Comparison of ENCODE assay signal across 21 cellular contexts in the genomic region with DNA sequence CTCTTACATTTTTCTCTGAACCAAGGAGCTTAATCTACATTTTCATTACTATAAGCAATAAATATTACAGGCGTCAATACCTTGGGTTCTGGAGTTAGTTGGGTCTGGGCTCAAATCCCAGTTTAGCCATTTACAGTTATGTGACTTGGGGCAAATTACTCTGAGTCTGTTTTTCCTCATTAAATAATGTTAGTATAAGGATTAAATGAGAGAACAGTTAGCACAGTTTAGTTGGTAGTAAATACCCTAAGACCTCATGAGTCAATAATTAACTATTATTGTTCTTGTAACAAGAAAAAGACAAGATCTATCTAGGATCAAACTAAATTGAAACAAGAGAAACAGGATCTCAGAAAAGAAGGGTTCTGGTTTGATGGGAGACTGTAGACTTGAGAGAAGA. TPM values are rescaled to one million over a fixed set of nuclear protein-coding genes. Genes with fewer than 3 reads are reported as not detected.
DNase-seq lines count a peak whose midpoint lies in the region; ATAC-seq, FAIRE-seq and TF ChIP-seq lines count a peak whose summit lies in the region.
"Had no signal": no experiment of that assay in that cellular context is flagged by ENCODE, and none has a peak within 500 bp of the region (broad histone marks: within the 10 kb centered on the region; RNA-seq: fewer than 3 reads in every experiment).

No MANE protein-coding gene starts in this region.

- H3K27ac ChIP-seq in RWPE1 (peak overlapping the region; percentile 95), esophagus (ENCODE audit: low read depth in 2 of 2, low read length in 1 of 2) (peak overlapping the region; percentile 98 to 99), pancreas (peak overlapping the region in 3 of 4 donors; percentile 46 to 92 (median 87)), vagina (peak overlapping the region; percentile 64)
- H3K27ac ChIP-seq: right atrium auricular region had no signal

- H3K4me1 Mint-ChIP-seq in activated naive CD4-positive, alpha-beta T cell treated with anti-CD3 and anti-CD28 coated beads, Interleukin-2, amount 10 ng/mL, durations not matched to agents 7 days and 5 days, result peaks cover 2% of the 10 kb centered on the region

- no peak overlapping the region for H3K4me3 Mint-ChIP-seq in activated naive CD4-positive, alpha-beta T cell treated with anti-CD3 and anti-CD28 coated beads, Interleukin-2, amount 10 ng/mL, durations not matched to agents 7 days and 5 days
- H3K4me3 Mint-ChIP-seq: activated CD8-positive, alpha-beta T cell treated with anti-CD3 and anti-CD28 coated beads, Interleukin-2, amount 10 ng/mL, durations not matched to agents 7 days and 5 days; activated T-cell treated with anti-CD3 and anti-CD28 coated beads, Interleukin-2, amount 50 U/mL, for 24 hours had no signal

- WGBS in esophagus, 2 donors, result 52 to 60% methylated on average over 1 of the region's 1 CpG
- WGBS in pancreas, 2 donors, result 50 to 53% methylated on average over 1 of the region's 1 CpG

- intact Hi-C loops in pancreas (cut with DNase I), result no loop called here
- intact Hi-C loops in vagina (cut with DNase I), result no loop called here

- H3K36me3 ChIP-seq in esophagus (ENCODE audit: control insufficient read depth in 2 of 2, insufficient read depth in 2 of 2, low read length in 1 of 2), result peaks cover 0 to 5% of the 10 kb centered on the region in 2 donors
- H3K36me3 ChIP-seq in pancreas, result peaks cover 0 to 3% (median 0%) of the 10 kb centered on the region in 3 donors
- H3K36me3 ChIP-seq in vagina, result no peaks in the 10 kb centered on the region
- H3K36me3 ChIP-seq: HAP-1, right atrium auricular region had no signal

- peaks cover 60% of the 10 kb centered on the region for H3K27me3 Mint-ChIP-seq in activated naive CD4-positive, alpha-beta T cell treated with anti-CD3 and anti-CD28 coated beads, Interleukin-2, amount 10 ng/mL, durations not matched to agents 7 days and 5 days

- H3K4me1 ChIP-seq in esophagus (ENCODE audit: control insufficient read depth in 2 of 2, insufficient read depth in 2 of 2, low read length in 1 of 2), result peaks cover 2 to 6% of the 10 kb centered on the region in 2 donors
- H3K4me1 ChIP-seq in pancreas, result peaks cover 38 to 64% (median 54%) of the 10 kb centered on the region in 3 donors
- H3K4me1 ChIP-seq in vagina, result peaks cover 35% of the 10 kb centered on the region
- H3K4me1 ChIP-seq: HAP-1 had no signal

- CTCF ChIA-PET in RWPE1 (lab: Yijun Ruan, JAX), result no interaction called here
- CTCF ChIA-PET in activated naive CD4-positive, alpha-beta T cell treated with anti-CD3 and anti-CD28 coated beads, Interleukin-2, amount 10 ng/mL, durations not matched to agents 7 days and 5 days (lab: Charles Lee), result no interaction called here

- ATAC-seq in pancreas (no peak), HG03520 (IDR thresholded peaks at IDR 0.05; ENCODE audit: unreplicated experiment) (no peak)
- ATAC-seq: activated CD8-positive, alpha-beta T cell treated with anti-CD3 and anti-CD28 coated beads, Interleukin-2, amount 10 ng/mL, durations not matched to agents 7 days and 5 days; left ventricle myocardium superior had no signal

- POLR2A ChIA-PET in RWPE1 (lab: Yijun Ruan, JAX; ENCODE audit: low non-redundant PET), result no interaction called here

- H3K9me3 Mint-ChIP-seq in activated naive CD4-positive, alpha-beta T cell treated with anti-CD3 and anti-CD28 coated beads, Interleukin-2, amount 10 ng/mL, durations not matched to agents 7 days and 5 days, result no peaks in the 10 kb centered on the region
- H3K9me3 Mint-ChIP-seq: activated T-cell treated with anti-CD3 and anti-CD28 coated beads, Interleukin-2, amount 50 U/mL, for 24 hours had no signal

- TF ChIP-seq CTCF in RWPE1 (conservative IDR thresholded peaks at IDR 0.05; ENCODE audit: low read depth), result no peak
- no peak for TF ChIP-seq CTCF in pancreas (IDR thresholded peaks at IDR 0.05)
- no peak for TF ChIP-seq CTCF in vagina (IDR thresholded peaks at IDR 0.05)

- H3K27me3 ChIP-seq in esophagus (ENCODE audit: control insufficient read depth in 1 of 2, insufficient read depth in 2 of 2, low read length in 2 of 2) (no peaks in the 10 kb centered on the region), pancreas (no peaks in the 10 kb centered on the region), vagina (no peaks in the 10 kb centered on the region)
- H3K27me3 ChIP-seq: right atrium auricular region had no signal

- H3K9me3 ChIP-seq in esophagus (ENCODE audit: control insufficient read depth in 2 of 2, insufficient read depth in 1 of 2, low read depth in 1 of 2, low read length in 1 of 2), result no peaks in the 10 kb centered on the region
- no peaks in the 10 kb centered on the region for H3K9me3 ChIP-seq in pancreas
- no peaks in the 10 kb centered on the region for H3K9me3 ChIP-seq in vagina
- H3K9me3 ChIP-seq: Caco-2, HAP-1, right atrium auricular region had no signal

- H3K27ac Mint-ChIP-seq in activated naive CD4-positive, alpha-beta T cell treated with anti-CD3 and anti-CD28 coated beads, Interleukin-2, amount 10 ng/mL, durations not matched to agents 7 days and 5 days, result no peak overlapping the region
- H3K27ac Mint-ChIP-seq: activated CD8-positive, alpha-beta T cell treated with anti-CD3 and anti-CD28 coated beads, Interleukin-2, amount 10 ng/mL, durations not matched to agents 7 days and 5 days; activated T-cell treated with anti-CD3 and anti-CD28 coated beads, Interleukin-2, amount 50 U/mL, for 24 hours had no signal

- H3K36me3 Mint-ChIP-seq in activated naive CD4-positive, alpha-beta T cell treated with anti-CD3 and anti-CD28 coated beads, Interleukin-2, amount 10 ng/mL, durations not matched to agents 7 days and 5 days, result no peaks in the 10 kb centered on the region

- no peak for DNase-seq in RWPE1 (ENCODE audit: low spot score)
- DNase-seq in pancreas, result no peak
- DNase-seq in vagina (ENCODE audit: extremely low spot score in 2 of 2), result no peak
- no peak for DNase-seq in Kasumi-1 (lab: John Stamatoyannopoulos, UW)
- no peak for DNase-seq in activated naive CD4-positive, alpha-beta T cell treated with anti-CD3 and anti-CD28 coated beads, Interleukin-2, amount 10 ng/mL, durations not matched to agents 7 days and 5 days
- DNase-seq: activated CD8-positive, alpha-beta T cell treated with anti-CD3 and anti-CD28 coated beads, Interleukin-2, amount 10 ng/mL, durations not matched to agents 7 days and 5 days; activated naive CD4-positive, alpha-beta T cell; activated T-cell treated with anti-CD3 and anti-CD28 coated beads, Interleukin-2, amount 50 U/mL, for 24 hours; Caco-2; Karpas-422; NCI-H1092 treated with DMSO at 0.1 percent for 48 hours; NCI-H2029 treated with DMSO at 0.1 percent for 48 hours; NCI-H446; stimulated activated CD4-positive, alpha-beta T cell treated with anti-CD3 and anti-CD28 coated beads, Interleukin-15, amount 100 ng/mL, for 24 hours; T-helper 9 cell had no signal

- H3K4me3 ChIP-seq in esophagus (ENCODE audit: low read depth in 1 of 2, low read length in 2 of 2), result peak overlapping the region; percentile 38 to 88
- H3K4me3 ChIP-seq in pancreas, result peak overlapping the region in 1 of 4 donors; percentile 6
- no peak overlapping the region for H3K4me3 ChIP-seq in vagina
- H3K4me3 ChIP-seq: HAP-1, right atrium auricular region had no signal

- no peak for TF ChIP-seq POLR2A in vagina (IDR thresholded peaks at IDR 0.05)

- no peak for FAIRE-seq in pancreas (lab: Jason Lieb, UNC)
- FAIRE-seq: HTR-8/SVneo had no signal

RNA-seq across cellular contexts. Expression of gene C1orf116, which starts 4.6 kb away (rescaled TPM):
- polyA plus RNA-seq in esophagus (10 to 100 TPM; 72.9 to 85.8 TPM), pancreas (10 to 100 TPM in 1 of 2 donors, 1 to 10 TPM in 1; 9.4 to 11.7 TPM)
- total RNA-seq in pancreas (10 to 100 TPM in 4 of 6 donors, 1 to 10 TPM in 2; 7.8 to 26.9 (median 10.1) TPM), vagina (11.8 TPM)
- total RNA-seq: activated CD8-positive, alpha-beta T cell treated with anti-CD3 and anti-CD28 coated beads, Interleukin-2, amount 10 ng/mL, durations not matched to agents 7 days and 5 days had no signal

RNA-seq across cellular contexts. Expression of gene YOD1, which starts 23.1 kb away (rescaled TPM):
- polyA plus RNA-seq in esophagus (10 to 100 TPM; 13.9 to 39.4 TPM), pancreas (1 to 10 TPM; 1.1 to 2.4 TPM)
- total RNA-seq in pancreas (1 to 10 TPM; 1.8 to 4.0 (median 2.3) TPM), vagina (25.3 TPM)

RNA-seq across cellular contexts. Expression of gene PFKFB2, which starts 25.2 kb away (rescaled TPM):
- 1 to 10 TPM; 4.7 to 8.3 TPM for polyA plus RNA-seq in esophagus
- 10 to 100 TPM in 3 of 6 donors, 1 to 10 TPM in 3; 4.4 to 19.6 (median 9.9) TPM for total RNA-seq in pancreas
- polyA plus RNA-seq in pancreas, result 10 to 100 TPM in 1 of 2 donors, 1 to 10 TPM in 1; 8.0 to 28.5 TPM
- 6.9 TPM for total RNA-seq in vagina

RNA-seq across cellular contexts. Expression of gene FCAMR, which starts 57.7 kb away (rescaled TPM):
- under 1 TPM; 0.02 to 0.06 TPM for polyA plus RNA-seq in esophagus
- not detected for total RNA-seq in pancreas
- polyA plus RNA-seq in pancreas, result not detected
- not detected for total RNA-seq in vagina
- total RNA-seq: activated CD8-positive, alpha-beta T cell treated with anti-CD3 and anti-CD28 coated beads, Interleukin-2, amount 10 ng/mL, durations not matched to agents 7 days and 5 days; left ventricle myocardium superior; right atrium auricular region had no signal

Comparison
In these comparisons a context has a peak if more than half of its experiments do, and no peak if none do; other contexts are left out.
1. H3K4me3 ChIP-seq: peak in esophagus (2 of 2); none in vagina (0 of 2).
2. Peak in every context shown above with its lines, with median percentiles within 50 percentile points of each other: H3K27ac ChIP-seq.